18 cellular contexts compared by ENCODE assay signal in genomic region chr5:72114629-72115028, GRCh38. TPM values are rescaled to one million over a fixed set of nuclear protein-coding genes. Genes with fewer than 3 reads are reported as not detected.
DNase-seq lines count a peak whose midpoint lies in the region; FAIRE-seq and TF ChIP-seq lines count a peak whose summit lies in the region.
"Had no signal": no experiment of that assay in that cellular context is flagged by ENCODE, and none has a peak within 500 bp of the region (broad histone marks: within the 10 kb centered on the region; RNA-seq: fewer than 3 reads in every experiment).

No MANE protein-coding gene starts in this region.

- H3K9me3 ChIP-seq in Karpas-422 (ENCODE audit: low read length) (no peaks in the 10 kb centered on the region), endothelial cell of umbilical vein (replicated peaks; ENCODE audit: control insufficient read depth, insufficient read depth, low read length) (no peaks in the 10 kb centered on the region)
- H3K9me3 ChIP-seq: BLaER1, Caco-2, HAP-1 had no signal

- H3K36me3 ChIP-seq in Karpas-422 (ENCODE audit: insufficient read depth, low read length) (no peaks in the 10 kb centered on the region), endothelial cell of umbilical vein (ENCODE audit: control insufficient read depth in 2 of 2, extremely low read depth in 1 of 2, insufficient read depth in 2 of 2, low read length in 2 of 2) (peaks cover 16 to 39% of the 10 kb centered on the region in 2 experiments)

- H3K4me3 ChIP-seq in Karpas-422 (ENCODE audit: low read length) = no peak overlapping the region
- no peak overlapping the region for H3K4me3 ChIP-seq in endothelial cell of umbilical vein (replicated peaks in 1 of 3; ENCODE audit: insufficient read depth in 1 of 3, low read depth in 1 of 3, low read length in 3 of 3)
- H3K4me3 ChIP-seq: BLaER1, HAP-1 had no signal

- no peaks in the 10 kb centered on the region for H3K9me1 ChIP-seq in endothelial cell of umbilical vein (replicated peaks; ENCODE audit: control insufficient read depth, extremely low read depth, insufficient read depth, low read length)

- peaks cover 0 to 3% (median 0%) of the 10 kb centered on the region in 5 experiments for H3K9me3 Mint-ChIP-seq in brain
- H3K9me3 Mint-ChIP-seq in neural crest cell = no peaks in the 10 kb centered on the region
- H3K9me3 Mint-ChIP-seq in activated CD4-positive, alpha-beta T cell treated with anti-CD3 and anti-CD28 coated beads, Interleukin-2, amount 10 ng/mL, durations not matched to agents 24 days and 14 days = no peaks in the 10 kb centered on the region

- FAIRE-seq in endothelial cell of umbilical vein (lab: Jason Lieb, UNC) (peak; percentile 80), H54 (lab: Jason Lieb, UNC) (no peak)
- FAIRE-seq: GM19239, HepG2, HTR-8/SVneo had no signal

- H3K27me3 Mint-ChIP-seq in brain (no peaks in the 10 kb centered on the region), neural crest cell (ENCODE audit: low read depth) (peaks cover 3% of the 10 kb centered on the region)
- peaks cover 50% of the 10 kb centered on the region for H3K27me3 Mint-ChIP-seq in activated CD4-positive, alpha-beta T cell treated with anti-CD3 and anti-CD28 coated beads, Interleukin-2, amount 10 ng/mL, durations not matched to agents 24 days and 14 days

- no peaks in the 10 kb centered on the region for H3K27me3 ChIP-seq in Karpas-422 (ENCODE audit: low read length)
- H3K27me3 ChIP-seq in endothelial cell of umbilical vein (ENCODE audit: control insufficient read depth in 2 of 2, insufficient read depth in 2 of 2, low read length in 2 of 2) = no peaks in the 10 kb centered on the region
- H3K27me3 ChIP-seq: BLaER1 had no signal

- H3K9ac ChIP-seq in Karpas-422 (ENCODE audit: low read length) (no peak overlapping the region), endothelial cell of umbilical vein (replicated peaks; ENCODE audit: extremely low read depth, insufficient read depth, low read length) (no peak overlapping the region)
- H3K9ac ChIP-seq: BLaER1 had no signal

- BruUV-seq in endothelial cell of umbilical vein (replicated peaks; lab: Mats Ljungman, UMichigan) = no TSS peak

- intact Hi-C loops in endothelial cell of umbilical vein (cut with micrococcal nuclease) = loop anchor here (2.0 kb wide), 1 partner anchor 18 kb away; no protein-coding TSS in a partner anchor
- intact Hi-C loops in activated CD4-positive, alpha-beta T cell treated with anti-CD3 and anti-CD28 coated beads, Interleukin-2, amount 10 ng/mL, durations not matched to agents 24 days and 14 days (cut with micrococcal nuclease) = no loop called here

- H3K4me2 ChIP-seq in Karpas-422 (ENCODE audit: low read depth, low read length, poor library complexity, severe bottlenecking) (no peak overlapping the region), endothelial cell of umbilical vein (ENCODE audit: insufficient read depth, low read length) (peak overlapping the region; percentile 9)
- H3K4me2 ChIP-seq: BLaER1 had no signal

- H3K27ac ChIP-seq in Karpas-422 (ENCODE audit: low read length) (no peak overlapping the region), endothelial cell of umbilical vein (ENCODE audit: insufficient read depth, low read depth, low read length) (peak overlapping the region; percentile 15)
- H3K27ac ChIP-seq: BLaER1 had no signal

- no peaks in the 10 kb centered on the region for H3K79me2 ChIP-seq in Karpas-422 (ENCODE audit: low read length)
- H3K79me2 ChIP-seq in endothelial cell of umbilical vein (ENCODE audit: control insufficient read depth, insufficient read depth, low read length) = peaks cover 100% of the 10 kb centered on the region

- H3K36me3 Mint-ChIP-seq in brain (peaks cover 83% of the 10 kb centered on the region), neural crest cell (ENCODE audit: low read depth) (peaks cover 42% of the 10 kb centered on the region)
- no peaks in the 10 kb centered on the region for H3K36me3 Mint-ChIP-seq in activated CD4-positive, alpha-beta T cell treated with anti-CD3 and anti-CD28 coated beads, Interleukin-2, amount 10 ng/mL, durations not matched to agents 24 days and 14 days (ENCODE audit: low read depth)
- H3K36me3 Mint-ChIP-seq: CD8-positive, alpha-beta memory T cell had no signal

- H2AFZ ChIP-seq in Karpas-422 (ENCODE audit: low read length) = no peak overlapping the region
- no peak overlapping the region for H2AFZ ChIP-seq in endothelial cell of umbilical vein (ENCODE audit: low read depth, low read length)

- CTCF ChIA-PET in endothelial cell of umbilical vein (lab: Charles Lee) = interaction anchor here (0.7 to 1.5 kb wide), 6 partner anchors 11 to 332 kb away, joined by 3 to 4 read pairs (median 4); no protein-coding TSS in a partner anchor

- dilution Hi-C loops in endothelial cell of umbilical vein (cut with MboI; ENCODE audit: extremely low pct_ligation_motif_present, low sequenced_read_pairs) = no loop called here

- peak overlapping the region in 3 of 5 experiments; percentile 27 to 99 (median 98) for H3K4me3 Mint-ChIP-seq in brain
- peak overlapping the region; percentile 35 for H3K4me3 Mint-ChIP-seq in neural crest cell
- H3K4me3 Mint-ChIP-seq in activated CD4-positive, alpha-beta T cell treated with anti-CD3 and anti-CD28 coated beads, Interleukin-2, amount 10 ng/mL, durations not matched to agents 24 days and 14 days = no peak overlapping the region
- H3K4me3 Mint-ChIP-seq: CD8-positive, alpha-beta memory T cell had no signal

- H3K27ac Mint-ChIP-seq in brain (peak overlapping the region in 3 of 5 experiments; percentile 68 to 99 (median 76)), neural crest cell (ENCODE audit: unreplicated experiment) (peak overlapping the region; percentile 68)
- H3K27ac Mint-ChIP-seq in activated CD4-positive, alpha-beta T cell treated with anti-CD3 and anti-CD28 coated beads, Interleukin-2, amount 10 ng/mL, durations not matched to agents 24 days and 14 days = no peak overlapping the region
- H3K27ac Mint-ChIP-seq: CD8-positive, alpha-beta memory T cell had no signal

- H3K4me1 Mint-ChIP-seq in brain (peaks cover 100% of the 10 kb centered on the region), neural crest cell (peaks cover 43% of the 10 kb centered on the region)
- H3K4me1 Mint-ChIP-seq in activated CD4-positive, alpha-beta T cell treated with anti-CD3 and anti-CD28 coated beads, Interleukin-2, amount 10 ng/mL, durations not matched to agents 24 days and 14 days = no peaks in the 10 kb centered on the region
- H3K4me1 Mint-ChIP-seq: CD8-positive, alpha-beta memory T cell had no signal

- H4K20me1 ChIP-seq in Karpas-422 (ENCODE audit: insufficient read depth, low read depth, low read length) = no peaks in the 10 kb centered on the region
- H4K20me1 ChIP-seq in endothelial cell of umbilical vein (replicated peaks; ENCODE audit: control insufficient read depth, extremely low read depth, insufficient read depth, low read length) = peaks cover 4% of the 10 kb centered on the region
- H4K20me1 ChIP-seq: BLaER1 had no signal

- DNase-seq in Karpas-422 = peak; percentile 0
- DNase-seq in endothelial cell of umbilical vein (ENCODE audit: low read depth, low spot score) = peak; percentile 53
- DNase-seq in neural crest cell (ENCODE audit: low read depth, low spot score) = no peak
- DNase-seq in central memory CD4-positive, alpha-beta T cell = no peak
- no peak for DNase-seq in stimulated activated CD4-positive, alpha-beta T cell treated with anti-CD3 and anti-CD28 coated beads, Interleukin-1b, Interleukin-23, amount 100 ng/mL, for 48 hours
- no peak for DNase-seq in activated CD4-positive, alpha-beta T cell treated with anti-CD3 and anti-CD28 coated beads, Interleukin-2, amount 10 ng/mL, durations not matched to agents 24 days and 14 days
- no peak for DNase-seq in H54 (ENCODE audit: insufficient read length, low spot score)
- DNase-seq: Caco-2; CD8-positive, alpha-beta memory T cell; DND-41; GDM1; GOT3 had no signal

- no peaks in the 10 kb centered on the region for H3K9me2 ChIP-seq in Karpas-422 (replicated peaks; ENCODE audit: insufficient read depth, low read length)

- TF ChIP-seq CTCF in brain (conservative IDR thresholded peaks at IDR 0.05) (no peak), endothelial cell of umbilical vein (IDR thresholded peaks at IDR 0.05; ENCODE audit: extremely low read depth in 1 of 2, insufficient read depth in 1 of 2, low read depth in 1 of 2, low read length in 2 of 2) (no peak), neural crest cell (conservative IDR thresholded peaks at IDR 0.05) (no peak)

- POLR2A ChIA-PET in endothelial cell of umbilical vein (lab: Charles Lee) = no interaction called here

- H3K4me1 ChIP-seq in Karpas-422 (ENCODE audit: low read length) = no peaks in the 10 kb centered on the region
- peaks cover 54% of the 10 kb centered on the region for H3K4me1 ChIP-seq in endothelial cell of umbilical vein (ENCODE audit: control insufficient read depth, extremely low read depth, insufficient read depth, low read length)
- H3K4me1 ChIP-seq: Caco-2 had no signal

- TF ChIP-seq POLR2A in endothelial cell of umbilical vein (IDR thresholded peaks at IDR 0.05; ENCODE audit: low read depth, low read length) (no peak), H54 (IDR thresholded peaks at IDR 0.05; ENCODE audit: low read depth, low read length) (no peak)

TF ChIP-seq in endothelial cell of umbilical vein, 7 proteins besides CTCF, POLR2A, EP300 and RAD21 (continues in another document):
- peak; percentile 50 for TF ChIP-seq POLR2AphosphoS5 (IDR thresholded peaks at IDR 0.05; ENCODE audit: insufficient read depth, low read depth, low read length)
- no peak for TF ChIP-seq JUN (IDR thresholded peaks at IDR 0.05; ENCODE audit: borderline replicate concordance, insufficient read depth, insufficient read length, low read depth)
- peak; percentile 33 for TF ChIP-seq FOS (IDR thresholded peaks at IDR 0.05; ENCODE audit: borderline replicate concordance, insufficient read depth, low read length)
- TF ChIP-seq GATA2 (IDR thresholded peaks at IDR 0.05; ENCODE audit: insufficient read depth, insufficient read length, low read depth, low read length) = peak; percentile 35

RNA-seq across cellular contexts. Expression of gene MAP1B, which starts 7.4 kb away (rescaled TPM):
- not detected in 2 replicates for total RNA-seq in Karpas-422 (2014; rRNA removed; shearing (Covaris generic); ENCODE audit: low replicate concordance)
- polyA plus RNA-seq in brain (ENCODE audit: insufficient read depth, low read depth, low replicate concordance) (158 TPM), endothelial cell of umbilical vein (50.8 and 55.9 TPM in 2 replicates)
- total RNA-seq in endothelial cell of umbilical vein (262 and 263 TPM in 2 replicates), neural crest cell (256 and 266 TPM in 2 replicates)
- polyA plus RNA-seq in endothelial cell of umbilical vein (2011; cell fraction: cytosol; rRNA removed) = 38.6 and 41.2 TPM in 2 replicates
- 57.7 and 62.1 TPM in 2 replicates for polyA plus RNA-seq in endothelial cell of umbilical vein (2011; cell fraction: nucleus; rRNA removed)
- 61.2 and 80.8 TPM in 2 replicates for polyA plus RNA-seq in endothelial cell of umbilical vein (2012)
- polyA minus RNA-seq in endothelial cell of umbilical vein = 303 and 314 TPM in 2 replicates
- polyA minus RNA-seq in endothelial cell of umbilical vein (2011; cell fraction: cytosol; rRNA and poly(A)+ RNA removed) = not detected
- 184 and 190 TPM in 2 replicates for polyA minus RNA-seq in endothelial cell of umbilical vein (2011; cell fraction: nucleus; rRNA and poly(A)+ RNA removed)
- total RNA-seq in activated CD4-positive, alpha-beta T cell treated with anti-CD3 and anti-CD28 coated beads, Interleukin-2, amount 10 ng/mL, durations not matched to agents 24 days and 14 days = 0.02 and 0.09 TPM in 2 replicates

Comparison
In these comparisons a context has a peak if more than half of its experiments do, and no peak if none do; other contexts are left out.
1. DNase-seq: peak in Karpas-422 (single experiment) and endothelial cell of umbilical vein (single experiment); none in neural crest cell (single experiment), central memory CD4-positive, alpha-beta T cell (single experiment), stimulated activated CD4-positive, alpha-beta T cell treated with anti-CD3 and anti-CD28 coated beads, Interleukin-1b, Interleukin-23, amount 100 ng/mL, for 48 hours (single experiment), activated CD4-positive, alpha-beta T cell treated with anti-CD3 and anti-CD28 coated beads, Interleukin-2, amount 10 ng/mL, durations not matched to agents 24 days and 14 days (single experiment) and H54 (single experiment).
2. RNA of gene MAP1B, which starts 7.4 kb away (total RNA-seq): 262 to 263 TPM in endothelial cell of umbilical vein and 256 to 266 TPM in neural crest cell; 0.02 to 0.09 TPM in activated CD4-positive, alpha-beta T cell treated with anti-CD3 and anti-CD28 coated beads, Interleukin-2, amount 10 ng/mL, durations not matched to agents 24 days and 14 days and not detected in Karpas-422; every median in the first group is over 100 times any median in the second.